ENCODE assay signal across 1 cellular context in the genomic region with DNA sequence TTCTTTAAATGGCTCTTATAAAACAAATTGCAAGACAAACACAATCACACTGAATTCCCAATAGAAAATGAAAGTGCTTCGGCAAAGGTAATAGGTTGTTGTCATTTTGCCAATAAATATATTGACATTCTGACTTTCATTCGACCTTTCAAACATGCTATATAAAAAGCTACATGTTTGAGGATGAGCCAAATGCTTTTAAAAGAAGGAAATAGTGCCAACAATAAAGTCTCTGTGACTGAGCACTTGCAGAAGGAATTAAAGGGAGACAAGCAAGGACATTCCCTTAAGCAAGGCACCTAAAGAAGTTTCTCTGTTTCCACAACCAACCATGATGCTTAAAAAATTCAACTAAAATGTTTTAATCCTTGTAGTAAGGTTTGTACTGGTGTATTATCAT.
TF ChIP-seq lines count a peak whose summit lies in the region.

No MANE protein-coding gene starts in this region.

TF ChIP-seq in endothelial cell of umbilical vein, 7 proteins besides CTCF, POLR2A, EP300 and RAD21 (continued from another document):
- TF ChIP-seq MAX (IDR thresholded peaks at IDR 0.05; ENCODE audit: insufficient read depth, insufficient read length): no peak
- TF ChIP-seq FOS (IDR thresholded peaks at IDR 0.05; ENCODE audit: borderline replicate concordance, insufficient read depth, low read length): no peak
